8 cellular contexts compared by ENCODE assay signal in genomic region chr20:41249371-41249770, GRCh38.
DNase-seq lines count a peak whose midpoint lies in the region; ATAC-seq, FAIRE-seq and TF ChIP-seq lines count a peak whose summit lies in the region.

No MANE protein-coding gene starts in this region.

- no peaks in the 10 kb centered on the region; the same call in 1 of the 2 replicates for H3K4me1 ChIP-seq in GM12878 (ENCODE audit: control insufficient read depth, insufficient read depth, low read length)
- H3K4me1 ChIP-seq in kidney (ENCODE audit: control insufficient read depth in 1 of 2, insufficient read depth in 1 of 2, low read depth in 1 of 2, low read length in 2 of 2), result peaks cover 40 to 53% of the 10 kb centered on the region in 2 donors

- H3K4me1 Mint-ChIP-seq in stimulated activated naive CD8-positive, alpha-beta T cell treated with anti-CD3 and anti-CD28 coated beads, Interleukin-15, Interleukin-2, amounts not matched to agents 100 ng/mL and 50 ng/mL, for 24 hours (ENCODE audit: low read depth), result peaks cover 40% of the 10 kb centered on the region

- H2AFZ ChIP-seq in GM12878 (ENCODE audit: control insufficient read depth, low read depth, low read length), result peak overlapping the region; percentile 39; the same call in 1 of the 2 replicates

- no peaks in the 10 kb centered on the region for H3K79me2 ChIP-seq in GM12878 (ENCODE audit: control insufficient read depth, insufficient read depth, low read length)

- FAIRE-seq in GM12878 (lab: Jason Lieb, UNC) (no peak), kidney (lab: Jason Lieb, UNC) (no peak)

- no peaks in the 10 kb centered on the region for H3K27me3 ChIP-seq in GM12878 (replicated peaks in 1 of 2; ENCODE audit: control insufficient read depth in 2 of 2, insufficient read depth in 2 of 2, low read length in 1 of 2)

- no peak for TF ChIP-seq CTCF in AG04449 (IDR thresholded peaks at IDR 0.05; ENCODE audit: insufficient read depth, low read length, missing control alignments)
- TF ChIP-seq CTCF in GM12878 (IDR thresholded peaks at IDR 0.05 in 2 of 3, conservative IDR thresholded peaks at IDR 0.05 in 1 of 3; ENCODE audit: control insufficient read depth in 2 of 3, extremely low read depth in 1 of 3, insufficient read depth in 1 of 3, low read depth in 3 of 3, low read length in 3 of 3), result no peak
- TF ChIP-seq CTCF in kidney (IDR thresholded peaks at IDR 0.05; ENCODE audit: borderline replicate concordance, extremely low read depth, insufficient read depth), result no peak

- H3K4me3 Mint-ChIP-seq in stimulated activated naive CD8-positive, alpha-beta T cell treated with anti-CD3 and anti-CD28 coated beads, Interleukin-15, Interleukin-2, amounts not matched to agents 100 ng/mL and 50 ng/mL, for 24 hours, result no peak overlapping the region

- no peak for TF ChIP-seq RAD21 in GM12878 (IDR thresholded peaks at IDR 0.05; ENCODE audit: insufficient read depth, low read depth, low read length)

- SMC1A ChIA-PET in GM12878 (lab: Charles Lee; ENCODE audit: uncharacterized antibody, unreplicated experiment), result interaction anchor here (1.1 to 1.3 kb wide), 3 partner anchors 17 to 91 kb away, joined by 3 to 10 read pairs (median 5); partner anchors contain the start of gene LPIN3

- POLR2A ChIA-PET in AG04449 (lab: Yijun Ruan, JAX) (no interaction called here), GM12878 (lab: Charles Lee) (no interaction called here)

- BruUV-seq in GM12878 (replicated peaks; lab: Mats Ljungman, UMichigan), result no TSS peak

- intact Hi-C loops in GM12878 (cut with micrococcal nuclease; ENCODE audit: unreplicated experiment) (loop anchor here (5.0 kb wide), 1 partner anchor 88 kb away; no protein-coding TSS in a partner anchor), kidney (cut with DNase I) (no loop called here)

- no peak for TF ChIP-seq EP300 in GM12878 (IDR thresholded peaks at IDR 0.05; ENCODE audit: borderline replicate concordance in 1 of 2, control insufficient read depth in 1 of 2, low read depth in 2 of 2, low read length in 2 of 2)

- H3K9me3 ChIP-seq in GM12878 (replicated peaks; ENCODE audit: control insufficient read depth, insufficient read depth, low read length) (no peaks in the 10 kb centered on the region), kidney (ENCODE audit: control insufficient read depth in 1 of 2, low read length in 2 of 2) (no peaks in the 10 kb centered on the region)

- ATAC-seq in HG03064 (IDR thresholded peaks at IDR 0.05; ENCODE audit: low read depth, unreplicated experiment), result peak; percentile 62
- peak; percentile 84 for ATAC-seq in GM12878
- no peak for ATAC-seq in HG03442 (IDR thresholded peaks at IDR 0.05; ENCODE audit: unreplicated experiment)

- no peaks in the 10 kb centered on the region for H3K36me3 Mint-ChIP-seq in stimulated activated naive CD8-positive, alpha-beta T cell treated with anti-CD3 and anti-CD28 coated beads, Interleukin-15, Interleukin-2, amounts not matched to agents 100 ng/mL and 50 ng/mL, for 24 hours (ENCODE audit: low read depth)

- in situ Hi-C loops in GM12878 (cut with MboI), result no loop called here

- H3K9ac ChIP-seq in GM12878 (ENCODE audit: control insufficient read depth, insufficient read depth, low read length), result no peak overlapping the region; the same call in 1 of the 2 replicates
- H3K9ac ChIP-seq in kidney (ENCODE audit: low read length in 2 of 2), result peak overlapping the region; percentile 34 to 60

- H4K20me1 ChIP-seq in GM12878 (ENCODE audit: control insufficient read depth, insufficient read depth), result no peaks in the 10 kb centered on the region

- H3K9me3 Mint-ChIP-seq in stimulated activated naive CD8-positive, alpha-beta T cell treated with anti-CD3 and anti-CD28 coated beads, Interleukin-15, Interleukin-2, amounts not matched to agents 100 ng/mL and 50 ng/mL, for 24 hours, result no peaks in the 10 kb centered on the region

- H3K36me3 ChIP-seq in GM12878 (ENCODE audit: control insufficient read depth in 2 of 2, insufficient read depth in 2 of 2, low read length in 1 of 2) (no peaks in the 10 kb centered on the region), kidney (ENCODE audit: control insufficient read depth in 1 of 2, insufficient read depth in 2 of 2, low read length in 2 of 2) (peaks cover 0 to 2% of the 10 kb centered on the region in 2 donors)

- 15% methylated on average over 5 of the region's 5 CpGs for WGBS in GM12878 (ENCODE audit: insufficient coverage, insufficient replicate concordance, low lambda C conversion rate, missing lambda C conversion rate)

- no peaks in the 10 kb centered on the region for H3K27me3 Mint-ChIP-seq in stimulated activated naive CD8-positive, alpha-beta T cell treated with anti-CD3 and anti-CD28 coated beads, Interleukin-15, Interleukin-2, amounts not matched to agents 100 ng/mL and 50 ng/mL, for 24 hours

- H3K4me3 ChIP-seq in AG04449 (ENCODE audit: low read depth, low read length) (no peak overlapping the region), GM12878 (no peak overlapping the region), kidney (ENCODE audit: low read length in 2 of 2) (peak overlapping the region; percentile 10 to 16)

- RAD21 ChIA-PET in GM12878 (lab: Charles Lee; ENCODE audit: unreplicated experiment), result interaction anchor here (0.9 to 1.4 kb wide), 3 partner anchors 74 to 90 kb away, joined by 3 to 8 read pairs (median 4); no protein-coding TSS in a partner anchor

- H3K27ac ChIP-seq in GM12878 (ENCODE audit: control insufficient read depth, insufficient read depth) (no peak overlapping the region), kidney (ENCODE audit: low read depth in 2 of 2, low read length in 2 of 2) (peak overlapping the region; percentile 86 to 97)

- TF ChIP-seq POLR2A in GM12878 (IDR thresholded peaks at IDR 0.05; ENCODE audit: low read depth, low read length), result no peak

- peak overlapping the region; percentile 29 for H3K27ac Mint-ChIP-seq in stimulated activated naive CD8-positive, alpha-beta T cell treated with anti-CD3 and anti-CD28 coated beads, Interleukin-15, Interleukin-2, amounts not matched to agents 100 ng/mL and 50 ng/mL, for 24 hours

- CTCF ChIA-PET in AG04449 (lab: Yijun Ruan, JAX), result interaction anchor here (1.2 to 2.2 kb wide), 3 partner anchors 12 to 47 kb away, joined by 3 to 10 read pairs (median 8); no protein-coding TSS in a partner anchor
- CTCF ChIA-PET in GM12878 (lab: Yijun Ruan, JAX), result interaction anchor here (1.2 to 2.7 kb wide), 5 partner anchors 17 to 510 kb away, joined by 3 to 18 read pairs (median 7); partner anchors contain the start of gene LPIN3

- no peak overlapping the region for H3K4me2 ChIP-seq in GM12878 (ENCODE audit: control insufficient read depth, insufficient read depth)

- peak; percentile 50 for DNase-seq in AG04449 (ENCODE audit: low read depth, low spot score)
- no peak for DNase-seq in GM12878 (ENCODE audit: low read depth, low spot score)
- peak; percentile 92 for DNase-seq in kidney
- no peak for DNase-seq in DMS153 treated with DMSO at 0.1 percent for 48 hours (lab: John Stamatoyannopoulos, UW; ENCODE audit: unreplicated experiment)
- no peak for DNase-seq in activated gamma-delta T cell treated with Interleukin-2 at 50 U/mL for 16 hours

TF ChIP-seq in GM12878, 131 proteins besides CTCF, POLR2A, EP300 and RAD21 (continues in another document):
- TF ChIP-seq TAF1 (IDR thresholded peaks at IDR 0.05; ENCODE audit: borderline replicate concordance, low read depth, low read length) (no peak), SP1 (IDR thresholded peaks at IDR 0.05; ENCODE audit: low read depth, low read length) (no peak), MAX (IDR thresholded peaks at IDR 0.05; ENCODE audit: low read depth, low read length) (no peak), USF2 (IDR thresholded peaks at IDR 0.05; ENCODE audit: borderline replicate concordance, low read depth, low read length) (no peak), SUZ12 (IDR thresholded peaks at IDR 0.05; ENCODE audit: unreplicated experiment) (no peak), LARP7 (IDR thresholded peaks at IDR 0.05) (no peak), HCFC1 (IDR thresholded peaks at IDR 0.05; ENCODE audit: low read length) (no peak), BRCA1 (IDR thresholded peaks at IDR 0.05; ENCODE audit: low read depth, low read length) (no peak), NFIC (IDR thresholded peaks at IDR 0.05; ENCODE audit: low read depth, low read length) (peak; percentile 33; the same call in 1 of the 2 replicates), JUNB (IDR thresholded peaks at IDR 0.05) (peak; percentile 36; the same call in 1 of the 2 replicates), STAT3 (IDR thresholded peaks at IDR 0.05; ENCODE audit: low read depth, low read length) (no peak), EZH2 (IDR thresholded peaks at IDR 0.05; ENCODE audit: borderline replicate concordance, control insufficient read depth, low read depth, low read length) (no peak), MYC (IDR thresholded peaks at IDR 0.05; ENCODE audit: insufficient read depth, insufficient read length, insufficient replicate concordance, low read length, severe bottlenecking) (no peak), SRF (IDR thresholded peaks at IDR 0.05; ENCODE audit: low read depth in 2 of 2, low read length in 2 of 2) (no peak), RCOR1 (conservative IDR thresholded peaks at IDR 0.05; ENCODE audit: low read depth, low read length) (no peak), NBN (IDR thresholded peaks at IDR 0.05) (no peak), MYB (IDR thresholded peaks at IDR 0.05; ENCODE audit: borderline replicate concordance, low read depth, low read length) (no peak)

Comparison
In these comparisons a context has a peak if more than half of its experiments do, and no peak if none do; other contexts are left out.
1. DNase-seq: peak in AG04449 (single experiment) and kidney (single experiment); none in GM12878 (single experiment), DMS153 treated with DMSO at 0.1 percent for 48 hours (single experiment) and activated gamma-delta T cell treated with Interleukin-2 at 50 U/mL for 16 hours (single experiment).
2. H3K4me3 ChIP-seq: peak in kidney (2 of 2); none in AG04449 (single experiment) and GM12878 (single experiment).